In the genomic region with DNA sequence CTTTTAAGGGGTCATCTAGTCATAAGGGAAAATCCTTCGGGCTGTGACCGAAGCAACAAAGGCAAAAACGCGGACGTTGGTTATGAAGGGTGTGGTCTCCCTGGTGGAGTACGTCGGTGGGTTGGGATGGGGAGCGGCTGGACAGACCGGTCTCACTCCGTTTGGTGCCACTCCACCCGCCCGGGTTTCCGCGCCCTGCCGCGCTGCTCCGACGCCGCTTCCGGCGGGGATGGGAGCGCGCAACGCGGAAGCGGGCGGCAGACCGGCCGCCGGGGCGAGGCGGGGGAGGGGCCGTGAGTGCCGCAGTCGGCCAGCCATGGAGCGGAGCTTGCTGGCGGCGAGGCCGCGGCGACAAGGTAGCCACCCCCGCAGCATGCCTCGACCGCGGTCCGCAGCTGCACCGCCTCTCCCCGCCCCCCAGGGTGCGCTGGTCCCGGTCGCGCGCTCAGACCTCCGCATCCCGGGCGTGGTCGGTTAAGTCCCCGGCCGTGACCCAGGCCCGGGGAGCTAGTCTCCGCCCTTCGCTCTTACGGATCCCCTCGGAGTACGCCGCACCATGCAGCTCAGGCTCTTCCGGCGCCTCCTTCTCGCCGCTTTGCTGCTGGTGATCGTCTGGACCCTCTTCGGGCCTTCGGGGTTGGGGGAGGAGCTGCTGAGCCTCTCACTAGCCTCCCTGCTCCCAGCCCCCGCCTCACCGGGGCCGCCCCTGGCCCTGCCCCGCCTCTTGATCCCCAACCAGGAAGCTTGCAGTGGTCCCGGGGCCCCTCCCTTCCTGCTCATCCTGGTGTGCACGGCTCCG, we compare ENCODE assay signal across 1 cellular context.
TF ChIP-seq lines count a peak whose summit lies in the region.

A gene with protein sequence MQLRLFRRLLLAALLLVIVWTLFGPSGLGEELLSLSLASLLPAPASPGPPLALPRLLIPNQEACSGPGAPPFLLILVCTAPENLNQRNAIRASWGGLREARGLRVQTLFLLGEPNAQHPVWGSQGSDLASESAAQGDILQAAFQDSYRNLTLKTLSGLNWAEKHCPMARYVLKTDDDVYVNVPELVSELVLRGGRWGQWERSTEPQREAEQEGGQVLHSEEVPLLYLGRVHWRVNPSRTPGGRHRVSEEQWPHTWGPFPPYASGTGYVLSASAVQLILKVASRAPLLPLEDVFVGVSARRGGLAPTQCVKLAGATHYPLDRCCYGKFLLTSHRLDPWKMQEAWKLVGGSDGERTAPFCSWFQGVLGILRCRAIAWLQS (plus strand): TSS at position 260 of the 799 bp plus-strand sequence. CDS start 297 bp downstream, at position 557.

TF ChIP-seq in HepG2, 621 proteins besides CTCF, POLR2A, EP300 and RAD21 (continued from another document and continues in another):
- TF ChIP-seq, protein P1, sequence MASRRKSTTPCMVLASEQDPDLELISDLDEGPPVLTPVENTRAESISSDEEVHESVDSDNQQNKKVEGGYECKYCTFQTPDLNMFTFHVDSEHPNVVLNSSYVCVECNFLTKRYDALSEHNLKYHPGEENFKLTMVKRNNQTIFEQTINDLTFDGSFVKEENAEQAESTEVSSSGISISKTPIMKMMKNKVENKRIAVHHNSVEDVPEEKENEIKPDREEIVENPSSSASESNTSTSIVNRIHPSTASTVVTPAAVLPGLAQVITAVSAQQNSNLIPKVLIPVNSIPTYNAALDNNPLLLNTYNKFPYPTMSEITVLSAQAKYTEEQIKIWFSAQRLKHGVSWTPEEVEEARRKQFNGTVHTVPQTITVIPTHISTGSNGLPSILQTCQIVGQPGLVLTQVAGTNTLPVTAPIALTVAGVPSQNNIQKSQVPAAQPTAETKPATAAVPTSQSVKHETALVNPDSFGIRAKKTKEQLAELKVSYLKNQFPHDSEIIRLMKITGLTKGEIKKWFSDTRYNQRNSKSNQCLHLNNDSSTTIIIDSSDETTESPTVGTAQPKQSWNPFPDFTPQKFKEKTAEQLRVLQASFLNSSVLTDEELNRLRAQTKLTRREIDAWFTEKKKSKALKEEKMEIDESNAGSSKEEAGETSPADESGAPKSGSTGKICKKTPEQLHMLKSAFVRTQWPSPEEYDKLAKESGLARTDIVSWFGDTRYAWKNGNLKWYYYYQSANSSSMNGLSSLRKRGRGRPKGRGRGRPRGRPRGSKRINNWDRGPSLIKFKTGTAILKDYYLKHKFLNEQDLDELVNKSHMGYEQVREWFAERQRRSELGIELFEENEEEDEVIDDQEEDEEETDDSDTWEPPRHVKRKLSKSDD (CRISPR knock-in tag; IDR thresholded peaks at IDR 0.05; ENCODE audit: low read depth), result peak; percentile 94
- TF ChIP-seq PAWR (CRISPR knock-in tag; IDR thresholded peaks at IDR 0.05; ENCODE audit: borderline replicate concordance), result no peak
- TF ChIP-seq, protein P2, sequence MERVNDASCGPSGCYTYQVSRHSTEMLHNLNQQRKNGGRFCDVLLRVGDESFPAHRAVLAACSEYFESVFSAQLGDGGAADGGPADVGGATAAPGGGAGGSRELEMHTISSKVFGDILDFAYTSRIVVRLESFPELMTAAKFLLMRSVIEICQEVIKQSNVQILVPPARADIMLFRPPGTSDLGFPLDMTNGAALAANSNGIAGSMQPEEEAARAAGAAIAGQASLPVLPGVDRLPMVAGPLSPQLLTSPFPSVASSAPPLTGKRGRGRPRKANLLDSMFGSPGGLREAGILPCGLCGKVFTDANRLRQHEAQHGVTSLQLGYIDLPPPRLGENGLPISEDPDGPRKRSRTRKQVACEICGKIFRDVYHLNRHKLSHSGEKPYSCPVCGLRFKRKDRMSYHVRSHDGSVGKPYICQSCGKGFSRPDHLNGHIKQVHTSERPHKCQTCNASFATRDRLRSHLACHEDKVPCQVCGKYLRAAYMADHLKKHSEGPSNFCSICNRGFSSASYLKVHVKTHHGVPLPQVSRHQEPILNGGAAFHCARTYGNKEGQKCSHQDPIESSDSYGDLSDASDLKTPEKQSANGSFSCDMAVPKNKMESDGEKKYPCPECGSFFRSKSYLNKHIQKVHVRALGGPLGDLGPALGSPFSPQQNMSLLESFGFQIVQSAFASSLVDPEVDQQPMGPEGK (CRISPR knock-in tag; IDR thresholded peaks at IDR 0.05), result no peak; the same call in 1 of the 2 replicates
- TF ChIP-seq ZNF776 (CRISPR knock-in tag; IDR thresholded peaks at IDR 0.05), result no peak
- TF ChIP-seq, protein P3, sequence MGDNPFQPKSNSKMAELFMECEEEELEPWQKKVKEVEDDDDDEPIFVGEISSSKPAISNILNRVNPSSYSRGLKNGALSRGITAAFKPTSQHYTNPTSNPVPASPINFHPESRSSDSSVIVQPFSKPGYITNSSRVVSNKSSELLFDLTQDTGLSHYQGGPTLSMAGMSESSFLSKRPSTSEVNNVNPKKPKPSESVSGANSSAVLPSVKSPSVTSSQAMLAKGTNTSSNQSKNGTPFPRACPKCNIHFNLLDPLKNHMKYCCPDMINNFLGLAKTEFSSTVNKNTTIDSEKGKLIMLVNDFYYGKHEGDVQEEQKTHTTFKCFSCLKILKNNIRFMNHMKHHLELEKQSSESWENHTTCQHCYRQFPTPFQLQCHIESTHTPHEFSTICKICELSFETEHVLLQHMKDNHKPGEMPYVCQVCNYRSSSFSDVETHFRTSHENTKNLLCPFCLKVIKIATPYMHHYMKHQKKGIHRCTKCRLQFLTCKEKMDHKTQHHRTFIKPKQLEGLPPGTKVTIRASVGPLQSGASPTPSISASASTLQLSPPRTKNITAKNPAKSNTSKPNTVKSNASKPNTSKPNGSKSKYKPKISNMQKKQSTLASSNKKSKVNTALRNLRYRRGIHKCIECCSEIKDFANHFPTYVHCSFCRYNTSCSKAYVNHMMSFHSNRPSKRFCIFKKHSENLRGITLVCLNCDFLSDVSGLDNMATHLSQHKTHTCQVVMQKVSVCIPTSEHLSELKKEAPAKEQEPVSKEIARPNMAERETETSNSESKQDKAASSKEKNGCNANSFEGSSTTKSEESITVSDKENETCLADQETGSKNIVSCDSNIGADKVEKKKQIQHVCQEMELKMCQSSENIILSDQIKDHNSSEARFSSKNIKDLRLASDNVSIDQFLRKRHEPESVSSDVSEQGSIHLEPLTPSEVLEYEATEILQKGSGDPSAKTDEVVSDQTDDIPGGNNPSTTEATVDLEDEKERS (CRISPR knock-in tag; IDR thresholded peaks at IDR 0.05), result no peak
- TF ChIP-seq ZNF766 (CRISPR knock-in tag; IDR thresholded peaks at IDR 0.05; ENCODE audit: borderline replicate concordance), result no peak
- TF ChIP-seq, protein P4, sequence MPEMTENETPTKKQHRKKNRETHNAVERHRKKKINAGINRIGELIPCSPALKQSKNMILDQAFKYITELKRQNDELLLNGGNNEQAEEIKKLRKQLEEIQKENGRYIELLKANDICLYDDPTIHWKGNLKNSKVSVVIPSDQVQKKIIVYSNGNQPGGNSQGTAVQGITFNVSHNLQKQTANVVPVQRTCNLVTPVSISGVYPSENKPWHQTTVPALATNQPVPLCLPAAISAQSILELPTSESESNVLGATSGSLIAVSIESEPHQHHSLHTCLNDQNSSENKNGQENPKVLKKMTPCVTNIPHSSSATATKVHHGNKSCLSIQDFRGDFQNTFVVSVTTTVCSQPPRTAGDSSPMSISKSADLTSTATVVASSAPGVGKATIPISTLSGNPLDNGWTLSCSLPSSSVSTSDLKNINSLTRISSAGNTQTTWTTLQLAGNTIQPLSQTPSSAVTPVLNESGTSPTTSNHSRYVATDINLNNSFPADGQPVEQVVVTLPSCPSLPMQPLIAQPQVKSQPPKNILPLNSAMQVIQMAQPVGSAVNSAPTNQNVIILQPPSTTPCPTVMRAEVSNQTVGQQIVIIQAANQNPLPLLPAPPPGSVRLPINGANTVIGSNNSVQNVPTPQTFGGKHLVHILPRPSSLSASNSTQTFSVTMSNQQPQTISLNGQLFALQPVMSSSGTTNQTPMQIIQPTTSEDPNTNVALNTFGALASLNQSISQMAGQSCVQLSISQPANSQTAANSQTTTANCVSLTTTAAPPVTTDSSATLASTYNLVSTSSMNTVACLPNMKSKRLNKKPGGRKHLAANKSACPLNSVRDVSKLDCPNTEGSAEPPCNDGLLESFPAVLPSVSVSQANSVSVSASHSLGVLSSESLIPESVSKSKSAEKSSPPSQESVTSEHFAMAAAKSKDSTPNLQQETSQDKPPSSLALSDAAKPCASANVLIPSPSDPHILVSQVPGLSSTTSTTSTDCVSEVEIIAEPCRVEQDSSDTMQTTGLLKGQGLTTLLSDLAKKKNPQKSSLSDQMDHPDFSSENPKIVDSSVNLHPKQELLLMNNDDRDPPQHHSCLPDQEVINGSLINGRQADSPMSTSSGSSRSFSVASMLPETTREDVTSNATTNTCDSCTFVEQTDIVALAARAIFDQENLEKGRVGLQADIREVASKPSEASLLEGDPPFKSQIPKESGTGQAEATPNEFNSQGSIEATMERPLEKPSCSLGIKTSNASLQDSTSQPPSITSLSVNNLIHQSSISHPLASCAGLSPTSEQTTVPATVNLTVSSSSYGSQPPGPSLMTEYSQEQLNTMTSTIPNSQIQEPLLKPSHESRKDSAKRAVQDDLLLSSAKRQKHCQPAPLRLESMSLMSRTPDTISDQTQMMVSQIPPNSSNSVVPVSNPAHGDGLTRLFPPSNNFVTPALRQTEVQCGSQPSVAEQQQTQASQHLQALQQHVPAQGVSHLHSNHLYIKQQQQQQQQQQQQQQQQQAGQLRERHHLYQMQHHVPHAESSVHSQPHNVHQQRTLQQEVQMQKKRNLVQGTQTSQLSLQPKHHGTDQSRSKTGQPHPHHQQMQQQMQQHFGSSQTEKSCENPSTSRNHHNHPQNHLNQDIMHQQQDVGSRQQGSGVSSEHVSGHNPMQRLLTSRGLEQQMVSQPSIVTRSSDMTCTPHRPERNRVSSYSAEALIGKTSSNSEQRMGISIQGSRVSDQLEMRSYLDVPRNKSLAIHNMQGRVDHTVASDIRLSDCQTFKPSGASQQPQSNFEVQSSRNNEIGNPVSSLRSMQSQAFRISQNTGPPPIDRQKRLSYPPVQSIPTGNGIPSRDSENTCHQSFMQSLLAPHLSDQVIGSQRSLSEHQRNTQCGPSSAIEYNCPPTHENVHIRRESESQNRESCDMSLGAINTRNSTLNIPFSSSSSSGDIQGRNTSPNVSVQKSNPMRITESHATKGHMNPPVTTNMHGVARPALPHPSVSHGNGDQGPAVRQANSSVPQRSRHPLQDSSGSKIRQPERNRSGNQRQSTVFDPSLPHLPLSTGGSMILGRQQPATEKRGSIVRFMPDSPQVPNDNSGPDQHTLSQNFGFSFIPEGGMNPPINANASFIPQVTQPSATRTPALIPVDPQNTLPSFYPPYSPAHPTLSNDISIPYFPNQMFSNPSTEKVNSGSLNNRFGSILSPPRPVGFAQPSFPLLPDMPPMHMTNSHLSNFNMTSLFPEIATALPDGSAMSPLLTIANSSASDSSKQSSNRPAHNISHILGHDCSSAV (CRISPR knock-in tag; IDR thresholded peaks at IDR 0.05; ENCODE audit: borderline replicate concordance), result no peak
- no peak for TF ChIP-seq GFI1 (CRISPR knock-in tag; IDR thresholded peaks at IDR 0.05; ENCODE audit: borderline replicate concordance)
- TF ChIP-seq, protein P5, sequence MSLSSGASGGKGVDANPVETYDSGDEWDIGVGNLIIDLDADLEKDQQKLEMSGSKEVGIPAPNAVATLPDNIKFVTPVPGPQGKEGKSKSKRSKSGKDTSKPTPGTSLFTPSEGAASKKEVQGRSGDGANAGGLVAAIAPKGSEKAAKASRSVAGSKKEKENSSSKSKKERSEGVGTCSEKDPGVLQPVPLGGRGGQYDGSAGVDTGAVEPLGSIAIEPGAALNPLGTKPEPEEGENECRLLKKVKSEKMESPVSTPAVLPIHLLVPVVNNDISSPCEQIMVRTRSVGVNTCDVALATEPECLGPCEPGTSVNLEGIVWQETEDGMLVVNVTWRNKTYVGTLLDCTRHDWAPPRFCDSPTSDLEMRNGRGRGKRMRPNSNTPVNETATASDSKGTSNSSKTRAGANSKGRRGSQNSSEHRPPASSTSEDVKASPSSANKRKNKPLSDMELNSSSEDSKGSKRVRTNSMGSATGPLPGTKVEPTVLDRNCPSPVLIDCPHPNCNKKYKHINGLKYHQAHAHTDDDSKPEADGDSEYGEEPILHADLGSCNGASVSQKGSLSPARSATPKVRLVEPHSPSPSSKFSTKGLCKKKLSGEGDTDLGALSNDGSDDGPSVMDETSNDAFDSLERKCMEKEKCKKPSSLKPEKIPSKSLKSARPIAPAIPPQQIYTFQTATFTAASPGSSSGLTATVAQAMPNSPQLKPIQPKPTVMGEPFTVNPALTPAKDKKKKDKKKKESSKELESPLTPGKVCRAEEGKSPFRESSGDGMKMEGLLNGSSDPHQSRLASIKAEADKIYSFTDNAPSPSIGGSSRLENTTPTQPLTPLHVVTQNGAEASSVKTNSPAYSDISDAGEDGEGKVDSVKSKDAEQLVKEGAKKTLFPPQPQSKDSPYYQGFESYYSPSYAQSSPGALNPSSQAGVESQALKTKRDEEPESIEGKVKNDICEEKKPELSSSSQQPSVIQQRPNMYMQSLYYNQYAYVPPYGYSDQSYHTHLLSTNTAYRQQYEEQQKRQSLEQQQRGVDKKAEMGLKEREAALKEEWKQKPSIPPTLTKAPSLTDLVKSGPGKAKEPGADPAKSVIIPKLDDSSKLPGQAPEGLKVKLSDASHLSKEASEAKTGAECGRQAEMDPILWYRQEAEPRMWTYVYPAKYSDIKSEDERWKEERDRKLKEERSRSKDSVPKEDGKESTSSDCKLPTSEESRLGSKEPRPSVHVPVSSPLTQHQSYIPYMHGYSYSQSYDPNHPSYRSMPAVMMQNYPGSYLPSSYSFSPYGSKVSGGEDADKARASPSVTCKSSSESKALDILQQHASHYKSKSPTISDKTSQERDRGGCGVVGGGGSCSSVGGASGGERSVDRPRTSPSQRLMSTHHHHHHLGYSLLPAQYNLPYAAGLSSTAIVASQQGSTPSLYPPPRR (CRISPR knock-in tag; IDR thresholded peaks at IDR 0.05; ENCODE audit: borderline replicate concordance), result no peak
- peak; percentile 72 for TF ChIP-seq U2AF1 (optimal IDR thresholded peaks at IDR 0.05; ENCODE audit: low read depth, low read length)
- TF ChIP-seq LCORL (IDR thresholded peaks at IDR 0.05), result no peak
- no peak for TF ChIP-seq LCORL (CRISPR knock-in tag; IDR thresholded peaks at IDR 0.05)
- TF ChIP-seq RBM39 (IDR thresholded peaks at IDR 0.05; ENCODE audit: low read depth, low read length, poor library complexity, severe bottlenecking), result peak; percentile 54
- TF ChIP-seq MATR3 (CRISPR knock-in tag; IDR thresholded peaks at IDR 0.05), result no peak
- TF ChIP-seq KDM5A (IDR thresholded peaks at IDR 0.05; ENCODE audit: borderline replicate concordance, low read length), result no peak
- TF ChIP-seq YY1 (IDR thresholded peaks at IDR 0.05; ENCODE audit: insufficient read depth, insufficient replicate concordance, low read depth, low read length), result no peak
- TF ChIP-seq NFATC3 (CRISPR knock-in tag; IDR thresholded peaks at IDR 0.05), result 0 out of 2 replicates have a peak, but pooled peaks have one; percentile 59
- TF ChIP-seq, protein P6, sequence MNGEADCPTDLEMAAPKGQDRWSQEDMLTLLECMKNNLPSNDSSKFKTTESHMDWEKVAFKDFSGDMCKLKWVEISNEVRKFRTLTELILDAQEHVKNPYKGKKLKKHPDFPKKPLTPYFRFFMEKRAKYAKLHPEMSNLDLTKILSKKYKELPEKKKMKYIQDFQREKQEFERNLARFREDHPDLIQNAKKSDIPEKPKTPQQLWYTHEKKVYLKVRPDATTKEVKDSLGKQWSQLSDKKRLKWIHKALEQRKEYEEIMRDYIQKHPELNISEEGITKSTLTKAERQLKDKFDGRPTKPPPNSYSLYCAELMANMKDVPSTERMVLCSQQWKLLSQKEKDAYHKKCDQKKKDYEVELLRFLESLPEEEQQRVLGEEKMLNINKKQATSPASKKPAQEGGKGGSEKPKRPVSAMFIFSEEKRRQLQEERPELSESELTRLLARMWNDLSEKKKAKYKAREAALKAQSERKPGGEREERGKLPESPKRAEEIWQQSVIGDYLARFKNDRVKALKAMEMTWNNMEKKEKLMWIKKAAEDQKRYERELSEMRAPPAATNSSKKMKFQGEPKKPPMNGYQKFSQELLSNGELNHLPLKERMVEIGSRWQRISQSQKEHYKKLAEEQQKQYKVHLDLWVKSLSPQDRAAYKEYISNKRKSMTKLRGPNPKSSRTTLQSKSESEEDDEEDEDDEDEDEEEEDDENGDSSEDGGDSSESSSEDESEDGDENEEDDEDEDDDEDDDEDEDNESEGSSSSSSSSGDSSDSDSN (CRISPR knock-in tag; IDR thresholded peaks at IDR 0.05), result no peak
- TF ChIP-seq ARHGAP35 (CRISPR knock-in tag; IDR thresholded peaks at IDR 0.05; ENCODE audit: borderline replicate concordance), result no peak
- TF ChIP-seq TCF7 (IDR thresholded peaks at IDR 0.05; ENCODE audit: low read depth), result no peak
